2 cellular contexts compared by ENCODE assay signal in the genomic region with DNA sequence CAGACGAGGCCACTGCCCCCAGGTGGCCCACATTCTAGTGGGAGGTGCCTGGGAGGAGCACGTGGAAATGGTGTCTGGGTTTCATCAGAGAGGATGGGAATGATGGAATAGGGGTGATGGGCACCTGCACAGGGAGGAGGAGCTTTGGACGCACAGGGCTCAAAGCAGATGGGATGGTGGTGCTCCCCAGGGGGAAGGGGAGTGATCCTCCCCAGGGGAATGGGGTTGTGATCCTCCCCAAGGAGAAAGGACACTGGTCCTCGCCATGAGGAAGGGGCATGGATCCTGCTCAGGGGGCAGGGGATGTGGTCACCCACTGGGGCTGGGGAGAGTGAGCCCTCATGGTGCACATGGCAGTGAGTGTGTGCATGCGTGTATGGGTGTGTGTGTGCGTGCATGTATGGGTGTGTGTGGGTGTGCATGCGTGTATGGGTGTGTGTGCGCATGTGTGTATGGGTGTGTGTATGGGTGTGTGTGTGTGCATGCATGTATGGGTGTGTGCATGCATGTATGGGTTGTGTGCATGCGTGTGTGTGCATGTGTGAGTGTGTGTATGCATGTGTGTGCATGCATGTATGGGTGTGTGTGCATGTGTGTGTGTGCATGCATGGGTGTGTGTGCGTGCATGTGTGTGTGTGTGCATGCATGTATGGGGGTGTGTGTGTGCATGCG.
TF ChIP-seq lines count a peak whose summit lies in the region.

No MANE protein-coding gene starts in this region.

TF ChIP-seq in HEK293, 187 proteins besides CTCF, POLR2A, EP300 and RAD21:
- TF ChIP-seq, protein P1, sequence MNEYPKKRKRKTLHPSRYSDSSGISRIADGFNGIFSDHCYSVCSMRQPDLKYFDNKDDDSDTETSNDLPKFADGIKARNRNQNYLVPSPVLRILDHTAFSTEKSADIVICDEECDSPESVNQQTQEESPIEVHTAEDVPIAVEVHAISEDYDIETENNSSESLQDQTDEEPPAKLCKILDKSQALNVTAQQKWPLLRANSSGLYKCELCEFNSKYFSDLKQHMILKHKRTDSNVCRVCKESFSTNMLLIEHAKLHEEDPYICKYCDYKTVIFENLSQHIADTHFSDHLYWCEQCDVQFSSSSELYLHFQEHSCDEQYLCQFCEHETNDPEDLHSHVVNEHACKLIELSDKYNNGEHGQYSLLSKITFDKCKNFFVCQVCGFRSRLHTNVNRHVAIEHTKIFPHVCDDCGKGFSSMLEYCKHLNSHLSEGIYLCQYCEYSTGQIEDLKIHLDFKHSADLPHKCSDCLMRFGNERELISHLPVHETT (tag by site-specific recombination; IDR thresholded peaks at IDR 0.05), result no peak
- TF ChIP-seq ZBTB1 (tag by site-specific recombination; IDR thresholded peaks at IDR 0.05) (no peak), ZFHX2 (tag by site-specific recombination; conservative IDR thresholded peaks at IDR 0.05) (peak; percentile 47), ZNF658 (tag by site-specific recombination; IDR thresholded peaks at IDR 0.05) (0 out of 2 replicates have a peak, but pooled peaks have one; percentile 15), ZNF19 (tag by site-specific recombination; IDR thresholded peaks at IDR 0.05; ENCODE audit: low read depth) (no peak), EGR2 (tag by site-specific recombination; IDR thresholded peaks at IDR 0.05; ENCODE audit: low read depth) (0 out of 2 replicates have a peak, but pooled peaks have one; percentile 26)
- TF ChIP-seq, protein P2, sequence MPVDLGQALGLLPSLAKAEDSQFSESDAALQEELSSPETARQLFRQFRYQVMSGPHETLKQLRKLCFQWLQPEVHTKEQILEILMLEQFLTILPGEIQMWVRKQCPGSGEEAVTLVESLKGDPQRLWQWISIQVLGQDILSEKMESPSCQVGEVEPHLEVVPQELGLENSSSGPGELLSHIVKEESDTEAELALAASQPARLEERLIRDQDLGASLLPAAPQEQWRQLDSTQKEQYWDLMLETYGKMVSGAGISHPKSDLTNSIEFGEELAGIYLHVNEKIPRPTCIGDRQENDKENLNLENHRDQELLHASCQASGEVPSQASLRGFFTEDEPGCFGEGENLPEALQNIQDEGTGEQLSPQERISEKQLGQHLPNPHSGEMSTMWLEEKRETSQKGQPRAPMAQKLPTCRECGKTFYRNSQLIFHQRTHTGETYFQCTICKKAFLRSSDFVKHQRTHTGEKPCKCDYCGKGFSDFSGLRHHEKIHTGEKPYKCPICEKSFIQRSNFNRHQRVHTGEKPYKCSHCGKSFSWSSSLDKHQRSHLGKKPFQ (tag by site-specific recombination; IDR thresholded peaks at IDR 0.05), result peak; percentile 66; the same call in 1 of the 2 replicates
- TF ChIP-seq, protein P3, sequence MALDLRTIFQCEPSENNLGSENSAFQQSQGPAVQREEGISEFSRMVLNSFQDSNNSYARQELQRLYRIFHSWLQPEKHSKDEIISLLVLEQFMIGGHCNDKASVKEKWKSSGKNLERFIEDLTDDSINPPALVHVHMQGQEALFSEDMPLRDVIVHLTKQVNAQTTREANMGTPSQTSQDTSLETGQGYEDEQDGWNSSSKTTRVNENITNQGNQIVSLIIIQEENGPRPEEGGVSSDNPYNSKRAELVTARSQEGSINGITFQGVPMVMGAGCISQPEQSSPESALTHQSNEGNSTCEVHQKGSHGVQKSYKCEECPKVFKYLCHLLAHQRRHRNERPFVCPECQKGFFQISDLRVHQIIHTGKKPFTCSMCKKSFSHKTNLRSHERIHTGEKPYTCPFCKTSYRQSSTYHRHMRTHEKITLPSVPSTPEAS (tag by site-specific recombination; IDR thresholded peaks at IDR 0.05), result peak; percentile 99

TF ChIP-seq in K562, 482 proteins besides CTCF, POLR2A, EP300 and RAD21:
- TF ChIP-seq ZNF263 (CRISPR knock-in tag; IDR thresholded peaks at IDR 0.05; ENCODE audit: borderline replicate concordance) (peak; percentile 67), ZNF253 (CRISPR knock-in tag; conservative IDR thresholded peaks at IDR 0.05) (no peak)
